ENCODE assay signal across 27 cellular contexts in genomic region chr19:40407714-40408600, GRCh38.
A peak's percentile ranks its signal among the peaks of the same experiment; 100 is the strongest.
DNase-seq lines count a peak whose midpoint lies in the region; ATAC-seq, FAIRE-seq and TF ChIP-seq lines count a peak whose summit lies in the region.
"Had no signal": no experiment of that assay in that cellular context is flagged by ENCODE, and none has a peak within 500 bp of the region (broad histone marks: within the 10 kb centered on the region; RNA-seq: fewer than 3 reads in every experiment).

No MANE protein-coding gene starts in this region.

- TF ChIP-seq CTCF in neutrophil (IDR thresholded peaks at IDR 0.05), result no peak
- no peak for TF ChIP-seq CTCF in GM10248 (IDR thresholded peaks at IDR 0.05; ENCODE audit: control extremely low read depth, extremely low read depth, low read depth, missing control alignments)

- no peaks in the 10 kb centered on the region for H3K9me3 Mint-ChIP-seq in activated naive CD4-positive, alpha-beta T cell treated with anti-CD3 and anti-CD28 coated beads, Interleukin-2, amount 10 ng/mL, durations not matched to agents 7 days and 5 days
- no peaks in the 10 kb centered on the region for H3K9me3 Mint-ChIP-seq in effector memory CD8-positive, alpha-beta T cell

- H3K4me3 ChIP-seq in neutrophil (ENCODE audit: low read depth in 1 of 2, low read length in 1 of 2), result no peak overlapping the region
- H3K4me3 ChIP-seq: colonic mucosa, hepatocyte had no signal

- peaks cover 23% of the 10 kb centered on the region for H3K4me1 Mint-ChIP-seq in activated naive CD4-positive, alpha-beta T cell treated with anti-CD3 and anti-CD28 coated beads, Interleukin-2, amount 10 ng/mL, durations not matched to agents 7 days and 5 days
- peaks cover 13 to 14% of the 10 kb centered on the region in 2 donors for H3K4me1 Mint-ChIP-seq in effector memory CD8-positive, alpha-beta T cell (ENCODE audit: low read depth in 2 of 2)

- peaks cover 11 to 24% of the 10 kb centered on the region in 2 experiments for H3K4me1 ChIP-seq in neutrophil (ENCODE audit: control insufficient read depth in 1 of 2, insufficient read depth in 1 of 2, low read depth in 1 of 2, low read length in 1 of 2)
- H3K4me1 ChIP-seq: colonic mucosa had no signal

- H3K27ac Mint-ChIP-seq in activated naive CD4-positive, alpha-beta T cell treated with anti-CD3 and anti-CD28 coated beads, Interleukin-2, amount 10 ng/mL, durations not matched to agents 7 days and 5 days, result peak overlapping the region; percentile 55
- peak overlapping the region in 1 of 2 donors; percentile 90 for H3K27ac Mint-ChIP-seq in effector memory CD8-positive, alpha-beta T cell

- FAIRE-seq in RCC 7860 (lab: Jason Lieb, UNC), result no peak
- FAIRE-seq: A204.1, G401.6, kidney had no signal

- H3K4me3 Mint-ChIP-seq in activated naive CD4-positive, alpha-beta T cell treated with anti-CD3 and anti-CD28 coated beads, Interleukin-2, amount 10 ng/mL, durations not matched to agents 7 days and 5 days, result no peak overlapping the region
- peak overlapping the region; percentile 4 to 25 for H3K4me3 Mint-ChIP-seq in effector memory CD8-positive, alpha-beta T cell

- ATAC-seq in effector memory CD8-positive, alpha-beta T cell (replicated peaks), result no peak
- ATAC-seq: naive thymus-derived CD4-positive, alpha-beta T cell had no signal

- H3K9me3 ChIP-seq in neutrophil, result no peaks in the 10 kb centered on the region
- H3K9me3 ChIP-seq: BE2C, colonic mucosa had no signal

- DNase-seq in activated naive CD4-positive, alpha-beta T cell treated with anti-CD3 and anti-CD28 coated beads, Interleukin-2, amount 10 ng/mL, durations not matched to agents 7 days and 5 days, result peak; percentile 36
- DNase-seq in activated naive CD4-positive, alpha-beta T cell treated with anti-CD3 and anti-CD28 coated beads, Interleukin-2, amount 50 U/mL, for 16 hours, result no peak
- peak; percentile 49 for DNase-seq in NCI-H69 (lab: John Stamatoyannopoulos, UW)
- no peak for DNase-seq in effector memory CD8-positive, alpha-beta T cell
- DNase-seq in SW480 (ENCODE audit: low spot score), result no peak
- DNase-seq in GM10248 (ENCODE audit: extremely low spot score), result no peak
- no peak for DNase-seq in RCC 7860 (ENCODE audit: low spot score)
- DNase-seq: activated CD4-positive, alpha-beta T cell treated with anti-CD3 and anti-CD28 coated beads, Interleukin-2, amount 50 U/mL, for 1 hour; activated CD8-positive, alpha-beta memory T cell treated with anti-CD3 and anti-CD28 coated beads, Interleukin-2, amount 50 U/mL, for 48 hours; BE2C; brain microvascular endothelial cell; colonic mucosa; Karpas-422; kidney; mesendoderm; NCI-H1105; NCI-H2081; NCI-H446 treated with DMSO at 0.1 percent for 48 hours; SHP77; T-helper 1 cell had no signal

- H3K36me3 ChIP-seq in neutrophil, result no peaks in the 10 kb centered on the region
- H3K36me3 ChIP-seq: BE2C, brain microvascular endothelial cell, colonic mucosa had no signal

- H3K27ac ChIP-seq in neutrophil, result peak overlapping the region; percentile 23
- H3K27ac ChIP-seq: brain microvascular endothelial cell, colonic mucosa, hepatocyte, parathyroid adenoma, VCaP had no signal

- H3K36me3 Mint-ChIP-seq in activated naive CD4-positive, alpha-beta T cell treated with anti-CD3 and anti-CD28 coated beads, Interleukin-2, amount 10 ng/mL, durations not matched to agents 7 days and 5 days, result no peaks in the 10 kb centered on the region
- H3K36me3 Mint-ChIP-seq in effector memory CD8-positive, alpha-beta T cell (ENCODE audit: insufficient read depth), result peaks cover 3% of the 10 kb centered on the region
- H3K36me3 Mint-ChIP-seq: naive thymus-derived CD4-positive, alpha-beta T cell had no signal

- peaks cover 22% of the 10 kb centered on the region for H3K27me3 ChIP-seq in neutrophil
- H3K27me3 ChIP-seq: BE2C, brain microvascular endothelial cell, colonic mucosa, hepatocyte had no signal

- H3K27me3 Mint-ChIP-seq in activated naive CD4-positive, alpha-beta T cell treated with anti-CD3 and anti-CD28 coated beads, Interleukin-2, amount 10 ng/mL, durations not matched to agents 7 days and 5 days, result peaks cover 14% of the 10 kb centered on the region
- H3K27me3 Mint-ChIP-seq in effector memory CD8-positive, alpha-beta T cell, result peaks cover 0 to 12% of the 10 kb centered on the region in 2 donors
- H3K27me3 Mint-ChIP-seq: naive thymus-derived CD4-positive, alpha-beta T cell had no signal

- POLR2A ChIA-PET in GM10248 (lab: Yijun Ruan, JAX), result no interaction called here

- CTCF ChIA-PET in activated naive CD4-positive, alpha-beta T cell treated with anti-CD3 and anti-CD28 coated beads, Interleukin-2, amount 10 ng/mL, durations not matched to agents 7 days and 5 days (lab: Charles Lee), result interaction anchor here (1.2 to 3.4 kb wide), 2 partner anchors 9 to 13 kb away, joined by 3 to 15 read pairs; no protein-coding TSS in a partner anchor
- CTCF ChIA-PET in GM10248 (lab: Yijun Ruan, JAX), result interaction anchor here (1.1 to 4.0 kb wide), 3 partner anchors 9 to 57 kb away, joined by 3 to 30 read pairs (median 8); no protein-coding TSS in a partner anchor

Comparison
In these comparisons a context has a peak if more than half of its experiments do, and no peak if none do; other contexts are left out.
1. DNase-seq: peak in activated naive CD4-positive, alpha-beta T cell treated with anti-CD3 and anti-CD28 coated beads, Interleukin-2, amount 10 ng/mL, durations not matched to agents 7 days and 5 days (single experiment) and NCI-H69 (single experiment); none in activated naive CD4-positive, alpha-beta T cell treated with anti-CD3 and anti-CD28 coated beads, Interleukin-2, amount 50 U/mL, for 16 hours (single experiment), effector memory CD8-positive, alpha-beta T cell (0 of 3), SW480 (single experiment), GM10248 (single experiment) and RCC 7860 (single experiment).